ENCODE assay signal across 18 cellular contexts in genomic region chr6:139117734-139118133, GRCh38. TPM values are rescaled to one million over a fixed set of nuclear protein-coding genes. Genes with fewer than 3 reads are reported as not detected.
DNase-seq lines count a peak whose midpoint lies in the region; ATAC-seq and TF ChIP-seq lines count a peak whose summit lies in the region.
"Had no signal": no experiment of that assay in that cellular context is flagged by ENCODE, and none has a peak within 500 bp of the region (broad histone marks: within the 10 kb centered on the region; RNA-seq: fewer than 3 reads in every experiment).

No MANE protein-coding gene starts in this region.

- no peaks in the 10 kb centered on the region for H4K20me1 ChIP-seq in OCI-LY1 (ENCODE audit: insufficient read depth, low read length)
- no peaks in the 10 kb centered on the region for H4K20me1 ChIP-seq in MM.1S (ENCODE audit: insufficient read depth, low read length)

- H3K36me3 Mint-ChIP-seq in activated naive CD4-positive, alpha-beta T cell treated with anti-CD3 and anti-CD28 coated beads, Interleukin-2, amount 50 U/mL, for 24 hours: peaks cover 9% of the 10 kb centered on the region
- peaks cover 14% of the 10 kb centered on the region for H3K36me3 Mint-ChIP-seq in activated naive CD4-positive, alpha-beta T cell treated with anti-CD3 and anti-CD28 coated beads, Interleukin-2, amount 10 ng/mL, durations not matched to agents 7 days and 5 days
- peaks cover 11% of the 10 kb centered on the region for H3K36me3 Mint-ChIP-seq in endothelial cell (ENCODE audit: low read depth, unreplicated experiment)

- no peak overlapping the region for H3K27ac ChIP-seq in OCI-LY1 (ENCODE audit: low read depth, low read length, poor library complexity, severe bottlenecking)
- no peak overlapping the region for H3K27ac ChIP-seq in upper lobe of right lung
- no peak overlapping the region for H3K27ac ChIP-seq in heart right ventricle
- no peak overlapping the region for H3K27ac ChIP-seq in MM.1S (ENCODE audit: low read length)
- H3K27ac ChIP-seq: A549 had no signal

- ATAC-seq in upper lobe of right lung (no peak), heart right ventricle (no peak)
- ATAC-seq: A549, left ventricle myocardium superior, sciatic nerve had no signal

- H3K9me2 ChIP-seq in OCI-LY1 (ENCODE audit: low read depth, low read length) (no peaks in the 10 kb centered on the region), MM.1S (replicated peaks; ENCODE audit: insufficient read depth, low read length) (no peaks in the 10 kb centered on the region)

- peak; percentile 20; the same call in 1 of the 2 replicates for TF ChIP-seq CTCF in OCI-LY1 (IDR thresholded peaks at IDR 0.05; ENCODE audit: low read length)
- TF ChIP-seq CTCF in endothelial cell (IDR thresholded peaks at IDR 0.05; ENCODE audit: unreplicated experiment): peak; percentile 27
- TF ChIP-seq CTCF in upper lobe of right lung (IDR thresholded peaks at IDR 0.05): peak; percentile 7
- TF ChIP-seq CTCF in heart right ventricle (IDR thresholded peaks at IDR 0.05): no peak
- TF ChIP-seq CTCF in MM.1S (IDR thresholded peaks at IDR 0.05; ENCODE audit: low read length): no peak

- no peaks in the 10 kb centered on the region for H3K27me3 ChIP-seq in OCI-LY1 (ENCODE audit: insufficient read depth, low read length)
- no peaks in the 10 kb centered on the region for H3K27me3 ChIP-seq in upper lobe of right lung
- H3K27me3 ChIP-seq in heart right ventricle: no peaks in the 10 kb centered on the region
- no peaks in the 10 kb centered on the region for H3K27me3 ChIP-seq in MM.1S (replicated peaks; ENCODE audit: insufficient read depth, low read length)

- H3K4me2 ChIP-seq in OCI-LY1 (ENCODE audit: low read length) (no peak overlapping the region), MM.1S (ENCODE audit: low read depth, low read length) (no peak overlapping the region)
- H3K4me2 ChIP-seq: A549 had no signal

- H3K9me3 ChIP-seq in OCI-LY1 (ENCODE audit: low read length) (peaks cover 10% of the 10 kb centered on the region; the same call in 1 of the 2 replicates), upper lobe of right lung (no peaks in the 10 kb centered on the region), heart right ventricle (peaks cover 0 to 34% (median 4%) of the 10 kb centered on the region in 11 donors), MM.1S (replicated peaks; ENCODE audit: insufficient read depth, low read length) (no peaks in the 10 kb centered on the region)
- H3K9me3 ChIP-seq: A549 had no signal

- H3K27me3 Mint-ChIP-seq in activated naive CD4-positive, alpha-beta T cell treated with anti-CD3 and anti-CD28 coated beads, Interleukin-2, amount 50 U/mL, for 24 hours: no peaks in the 10 kb centered on the region
- H3K27me3 Mint-ChIP-seq in activated naive CD4-positive, alpha-beta T cell treated with anti-CD3 and anti-CD28 coated beads, Interleukin-2, amount 10 ng/mL, durations not matched to agents 7 days and 5 days: no peaks in the 10 kb centered on the region
- no peaks in the 10 kb centered on the region for H3K27me3 Mint-ChIP-seq in endothelial cell (ENCODE audit: unreplicated experiment)
- H3K27me3 Mint-ChIP-seq: activated naive CD8-positive, alpha-beta T cell treated with anti-CD3 and anti-CD28 coated beads for 36 hours had no signal

- 91 to 94% methylated on average over 1 of the region's 1 CpG for WGBS in heart right ventricle, 2 donors

- no peak overlapping the region for H2AFZ ChIP-seq in OCI-LY1 (ENCODE audit: low read length)
- no peak overlapping the region for H2AFZ ChIP-seq in MM.1S (ENCODE audit: low read length)

- H3K4me1 Mint-ChIP-seq in activated naive CD4-positive, alpha-beta T cell treated with anti-CD3 and anti-CD28 coated beads, Interleukin-2, amount 50 U/mL, for 24 hours: peaks cover 54% of the 10 kb centered on the region
- H3K4me1 Mint-ChIP-seq in activated naive CD4-positive, alpha-beta T cell treated with anti-CD3 and anti-CD28 coated beads, Interleukin-2, amount 10 ng/mL, durations not matched to agents 7 days and 5 days: peaks cover 43% of the 10 kb centered on the region
- H3K4me1 Mint-ChIP-seq in endothelial cell (ENCODE audit: unreplicated experiment): peaks cover 2% of the 10 kb centered on the region

- DNase-seq in activated naive CD4-positive, alpha-beta T cell treated with anti-CD3 and anti-CD28 coated beads, Interleukin-2, amount 10 ng/mL, durations not matched to agents 7 days and 5 days: no peak
- DNase-seq in endothelial cell (ENCODE audit: low spot score) (no peak), upper lobe of right lung (no peak), T1000 (lab: John Stamatoyannopoulos, UW) (no peak), heart right ventricle (no peak), MM.1S (no peak)
- DNase-seq: activated naive CD8-positive, alpha-beta T cell treated with anti-CD3 and anti-CD28 coated beads for 36 hours; activated T-cell treated with anti-CD3 and anti-CD28 coated beads, Interleukin-2, amount 50 U/mL, for 1 hour; effector CD8-positive, alpha-beta T cell; left ventricle myocardium superior; NCI-H1092 treated with DMSO at 0.1 percent for 48 hours; NCI-H774; RPMI8226; SW 1271 had no signal

- no peaks in the 10 kb centered on the region for H3K79me2 ChIP-seq in OCI-LY1 (ENCODE audit: insufficient read depth, low read length)
- no peaks in the 10 kb centered on the region for H3K79me2 ChIP-seq in MM.1S (ENCODE audit: low read length)

- intact Hi-C loops in upper lobe of right lung (cut with DNase I): no loop called here
- intact Hi-C loops in heart right ventricle (cut with DNase I): loop anchor here in 3 of 10 donors (10.0 kb wide), 2 partner anchors 93 to 303 kb away; partner anchors contain the start of gene ABRACL (in 1 of the 3)

- peak overlapping the region; percentile 23 for H3K27ac Mint-ChIP-seq in activated naive CD4-positive, alpha-beta T cell treated with anti-CD3 and anti-CD28 coated beads, Interleukin-2, amount 50 U/mL, for 24 hours
- H3K27ac Mint-ChIP-seq in activated naive CD4-positive, alpha-beta T cell treated with anti-CD3 and anti-CD28 coated beads, Interleukin-2, amount 10 ng/mL, durations not matched to agents 7 days and 5 days: no peak overlapping the region
- no peak overlapping the region for H3K27ac Mint-ChIP-seq in endothelial cell (ENCODE audit: unreplicated experiment)
- H3K27ac Mint-ChIP-seq: activated naive CD8-positive, alpha-beta T cell treated with anti-CD3 and anti-CD28 coated beads for 36 hours had no signal

- CTCF ChIA-PET in activated naive CD4-positive, alpha-beta T cell treated with anti-CD3 and anti-CD28 coated beads, Interleukin-2, amount 10 ng/mL, durations not matched to agents 7 days and 5 days (lab: Charles Lee): interaction anchor here (0.7 to 1.3 kb wide), 3 partner anchors 247 to 631 kb away, joined by 3 to 4 read pairs (median 3); no protein-coding TSS in a partner anchor

- H3K9ac ChIP-seq in OCI-LY1 (ENCODE audit: low read length) (no peak overlapping the region), MM.1S (ENCODE audit: low read length) (no peak overlapping the region)

- H3K36me3 ChIP-seq in OCI-LY1 (ENCODE audit: insufficient read depth, low read length) (no peaks in the 10 kb centered on the region), upper lobe of right lung (no peaks in the 10 kb centered on the region), heart right ventricle (no peaks in the 10 kb centered on the region), MM.1S (replicated peaks; ENCODE audit: insufficient read depth, low read length) (no peaks in the 10 kb centered on the region)

- H3K9me3 Mint-ChIP-seq in activated naive CD4-positive, alpha-beta T cell treated with anti-CD3 and anti-CD28 coated beads, Interleukin-2, amount 50 U/mL, for 24 hours: peaks cover 8% of the 10 kb centered on the region
- peaks cover 29% of the 10 kb centered on the region for H3K9me3 Mint-ChIP-seq in activated naive CD4-positive, alpha-beta T cell treated with anti-CD3 and anti-CD28 coated beads, Interleukin-2, amount 10 ng/mL, durations not matched to agents 7 days and 5 days
- peaks cover 11% of the 10 kb centered on the region for H3K9me3 Mint-ChIP-seq in endothelial cell (ENCODE audit: unreplicated experiment)

- no peaks in the 10 kb centered on the region for H3F3A ChIP-seq in OCI-LY1 (ENCODE audit: insufficient read depth, low read length)
- H3F3A ChIP-seq in MM.1S (ENCODE audit: insufficient read depth, low read length): no peaks in the 10 kb centered on the region

- H3K4me1 ChIP-seq in OCI-LY1 (ENCODE audit: insufficient read depth, low read length, severe bottlenecking) (peaks cover 23% of the 10 kb centered on the region), upper lobe of right lung (no peaks in the 10 kb centered on the region), heart right ventricle (no peaks in the 10 kb centered on the region), MM.1S (ENCODE audit: low read length) (peaks cover 15% of the 10 kb centered on the region; the same call in 1 of the 2 replicates)
- H3K4me1 ChIP-seq: A549 had no signal

- H3K4me3 Mint-ChIP-seq in activated naive CD4-positive, alpha-beta T cell treated with anti-CD3 and anti-CD28 coated beads, Interleukin-2, amount 50 U/mL, for 24 hours: peak overlapping the region; percentile 31
- no peak overlapping the region for H3K4me3 Mint-ChIP-seq in activated naive CD4-positive, alpha-beta T cell treated with anti-CD3 and anti-CD28 coated beads, Interleukin-2, amount 10 ng/mL, durations not matched to agents 7 days and 5 days
- no peak overlapping the region for H3K4me3 Mint-ChIP-seq in endothelial cell (ENCODE audit: unreplicated experiment)
- H3K4me3 Mint-ChIP-seq: activated naive CD8-positive, alpha-beta T cell treated with anti-CD3 and anti-CD28 coated beads for 36 hours had no signal

- H3K4me3 ChIP-seq in OCI-LY1 (ENCODE audit: low read depth, low read length, poor library complexity, severe bottlenecking): no peak overlapping the region
- H3K4me3 ChIP-seq in upper lobe of right lung: no peak overlapping the region
- no peak overlapping the region for H3K4me3 ChIP-seq in heart right ventricle
- H3K4me3 ChIP-seq in MM.1S (ENCODE audit: low read length): no peak overlapping the region
- H3K4me3 ChIP-seq: A549 had no signal

RNA-seq across cellular contexts. Expression of gene HECA, which starts 17.1 kb away (rescaled TPM):
- 36.7 TPM for total RNA-seq in endothelial cell (ENCODE audit: unreplicated experiment)
- 48.9 TPM for total RNA-seq in upper lobe of right lung
- total RNA-seq in heart right ventricle: 10 to 100 TPM; 33.5 to 70.6 (median 43.5) TPM
- polyA plus RNA-seq in heart right ventricle: 10 to 100 TPM in 1 of 2 donors, 1 to 10 TPM in 1; 8.6 to 15.0 TPM

Comparison
In these comparisons a context has a peak if more than half of its experiments do, and no peak if none do; other contexts are left out.
1. CTCF ChIP-seq: peak in OCI-LY1 (single experiment), endothelial cell (single experiment) and upper lobe of right lung (single experiment); none in heart right ventricle (0 of 9) and MM.1S (single experiment).